Comparison of ENCODE assay signal across 8 cellular contexts in genomic region chr19:14005381-14006084, GRCh38. TPM values are rescaled to one million over a fixed set of nuclear protein-coding genes. Genes with fewer than 3 reads are reported as not detected.
DNase-seq lines count a peak whose midpoint lies in the region; ATAC-seq and TF ChIP-seq lines count a peak whose summit lies in the region.

No MANE protein-coding gene starts in this region.

- no peaks in the 10 kb centered on the region for H3K27me3 Mint-ChIP-seq in activated T-cell treated with anti-CD3 and anti-CD28 coated beads, Interleukin-2, amount 50 U/mL, for 72 hours (ENCODE audit: low read depth)
- H3K27me3 Mint-ChIP-seq in naive thymus-derived CD4-positive, alpha-beta T cell: no peaks in the 10 kb centered on the region

- peak overlapping the region; percentile 87 to 92 for H3K4me3 Mint-ChIP-seq in activated T-cell treated with anti-CD3 and anti-CD28 coated beads, Interleukin-2, amount 50 U/mL, for 72 hours
- peak overlapping the region; percentile 83 to 98 (median 96) for H3K4me3 Mint-ChIP-seq in naive thymus-derived CD4-positive, alpha-beta T cell

- DNase-seq in BE2C: peak; percentile 94
- DNase-seq in Panc1 (ENCODE audit: low read depth, low spot score): no peak
- peak; percentile 93 for DNase-seq in activated T-cell treated with anti-CD3 and anti-CD28 coated beads, Interleukin-2, amount 50 U/mL, for 72 hours
- peak; percentile 86 for DNase-seq in fibroblast of gingiva (ENCODE audit: low read depth)
- peak; percentile 84 to 95 (median 87) for DNase-seq in naive thymus-derived CD4-positive, alpha-beta T cell
- peak; percentile 83 to 87 for DNase-seq in stimulated activated CD8-positive, alpha-beta memory T cell treated with anti-CD3 and anti-CD28 coated beads, Interleukin-7, amount 100 ng/mL, for 4 hours (ENCODE audit: low read depth in 2 of 2)

- 10% methylated on average over 50 of the region's 50 CpGs for WGBS in HUES64

- H3K9ac ChIP-seq in HUES64 (ENCODE audit: low read depth, low read length): peak overlapping the region; percentile 80

- H3K27ac Mint-ChIP-seq in activated T-cell treated with anti-CD3 and anti-CD28 coated beads, Interleukin-2, amount 50 U/mL, for 72 hours: peak overlapping the region; percentile 83
- H3K27ac Mint-ChIP-seq in naive thymus-derived CD4-positive, alpha-beta T cell: peak overlapping the region; percentile 98 to 100 (median 100)

- H3K4me3 ChIP-seq in BE2C (ENCODE audit: low read depth, low read length) (peak overlapping the region; percentile 82), HUES64 (ENCODE audit: low read length) (peak overlapping the region; percentile 66), Panc1 (ENCODE audit: low read depth in 2 of 2, low read length in 2 of 2) (peak overlapping the region; percentile 66 to 69)
- peak overlapping the region; percentile 77 for H3K4me3 ChIP-seq in naive thymus-derived CD4-positive, alpha-beta T cell (ENCODE audit: low read length)

- no peaks in the 10 kb centered on the region for H3K36me3 ChIP-seq in BE2C
- H3K36me3 ChIP-seq in HUES64 (ENCODE audit: insufficient read depth, low read length): no peaks in the 10 kb centered on the region
- no peaks in the 10 kb centered on the region; the same call in 1 of the 2 replicates for H3K36me3 ChIP-seq in Panc1 (ENCODE audit: control insufficient read depth, insufficient read depth, low read length)
- no peaks in the 10 kb centered on the region for H3K36me3 ChIP-seq in naive thymus-derived CD4-positive, alpha-beta T cell (ENCODE audit: control insufficient read depth in 2 of 3, insufficient read depth in 3 of 3, low read length in 3 of 3)

- no peaks in the 10 kb centered on the region for H3K4me1 ChIP-seq in BE2C
- H3K4me1 ChIP-seq in HUES64 (ENCODE audit: insufficient read depth, low read length): no peaks in the 10 kb centered on the region
- peaks cover 12% of the 10 kb centered on the region for H3K4me1 ChIP-seq in Panc1 (ENCODE audit: control insufficient read depth, insufficient read depth, low read length)
- peaks cover 44 to 49% of the 10 kb centered on the region in 2 donors for H3K4me1 ChIP-seq in naive thymus-derived CD4-positive, alpha-beta T cell (ENCODE audit: control insufficient read depth in 2 of 2, insufficient read depth in 2 of 2, low read length in 2 of 2)

- H3K27me3 ChIP-seq in BE2C (no peaks in the 10 kb centered on the region), HUES64 (ENCODE audit: insufficient read depth, low read length) (no peaks in the 10 kb centered on the region), Panc1 (ENCODE audit: control insufficient read depth, insufficient read depth, low read length) (no peaks in the 10 kb centered on the region)
- H3K27me3 ChIP-seq in naive thymus-derived CD4-positive, alpha-beta T cell (ENCODE audit: control insufficient read depth in 2 of 2, insufficient read depth in 2 of 2, low read length in 2 of 2): no peaks in the 10 kb centered on the region

- POLR2A ChIA-PET in Panc1 (lab: Charles Lee): interaction anchor here (0.7 kb wide), 1 partner anchor 852 kb away, joined by 5 read pairs; no protein-coding TSS in a partner anchor
- POLR2A ChIA-PET in naive thymus-derived CD4-positive, alpha-beta T cell (lab: Charles Lee): interaction anchor here (0.6 to 11.6 kb wide), 24 partner anchors 8 to 433 kb away, joined by 3 to 162 read pairs (median 4); partner anchors contain the start of genes C19orf53, DCAF15, IL27RA and MRI1

- H3K9me3 Mint-ChIP-seq in activated T-cell treated with anti-CD3 and anti-CD28 coated beads, Interleukin-2, amount 50 U/mL, for 72 hours: no peaks in the 10 kb centered on the region
- H3K9me3 Mint-ChIP-seq in naive thymus-derived CD4-positive, alpha-beta T cell: peaks cover 0 to 7% (median 0%) of the 10 kb centered on the region in 11 donors

- TF ChIP-seq CTCF in BE2C (IDR thresholded peaks at IDR 0.05; ENCODE audit: low read depth, low read length) (no peak), Panc1 (IDR thresholded peaks at IDR 0.05) (no peak)

- H3K27ac ChIP-seq in HUES64 (ENCODE audit: low read depth, low read length) (peak overlapping the region; percentile 97), Panc1 (ENCODE audit: low read length) (peak overlapping the region; percentile 91)
- H3K27ac ChIP-seq in naive thymus-derived CD4-positive, alpha-beta T cell (ENCODE audit: low read depth, low read length): peak overlapping the region; percentile 99

- TSS peak; percentile 83 for BruUV-seq in Panc1 (replicated peaks; lab: Mats Ljungman, UMichigan)

- H3K36me3 Mint-ChIP-seq in activated T-cell treated with anti-CD3 and anti-CD28 coated beads, Interleukin-2, amount 50 U/mL, for 72 hours (ENCODE audit: insufficient read depth in 2 of 2): peaks cover under 1 to 2% of the 10 kb centered on the region in 2 donors
- peaks cover 0 to 4% (median 0%) of the 10 kb centered on the region in 5 donors for H3K36me3 Mint-ChIP-seq in naive thymus-derived CD4-positive, alpha-beta T cell

- peak; percentile 13 for ATAC-seq in GM19395 (IDR thresholded peaks at IDR 0.05; ENCODE audit: unreplicated experiment)
- ATAC-seq in Panc1: peak; percentile 75
- peak; percentile 52 to 58 for ATAC-seq in activated T-cell treated with anti-CD3 and anti-CD28 coated beads, Interleukin-2, amount 50 U/mL, for 72 hours (replicated peaks in 1 of 2)
- peak; percentile 74 for ATAC-seq in naive thymus-derived CD4-positive, alpha-beta T cell

- intact Hi-C loops in Panc1 (cut with micrococcal nuclease; ENCODE audit: unreplicated experiment): no loop called here
- intact Hi-C loops in naive thymus-derived CD4-positive, alpha-beta T cell (cut with micrococcal nuclease): loop anchor here (1.0 to 5.0 kb wide), 17 partner anchors 19 to 853 kb away; partner anchors contain the start of genes BRME1 (in 2 of the 2), CC2D1A (in 2 of the 2), DCAF15 (in 2 of the 2) and MISP3 (in 2 of the 2)

- H3K9me3 ChIP-seq in BE2C: no peaks in the 10 kb centered on the region
- H3K9me3 ChIP-seq in HUES64 (ENCODE audit: insufficient read depth, low read depth, low read length): no peaks in the 10 kb centered on the region
- no peaks in the 10 kb centered on the region for H3K9me3 ChIP-seq in Panc1 (ENCODE audit: control insufficient read depth, insufficient read depth, low read depth, low read length)
- no peaks in the 10 kb centered on the region for H3K9me3 ChIP-seq in naive thymus-derived CD4-positive, alpha-beta T cell (ENCODE audit: control insufficient read depth in 2 of 3, low read length in 3 of 3)

- CTCF ChIA-PET in Panc1 (lab: Charles Lee): no interaction called here
- CTCF ChIA-PET in naive thymus-derived CD4-positive, alpha-beta T cell (lab: Charles Lee): interaction anchor here (1.7 to 2.2 kb wide), 2 partner anchors 26 to 102 kb away, joined by 4 to 6 read pairs; partner anchors contain the start of gene IL27RA

- in situ Hi-C loops in Panc1 (cut with HindIII; ENCODE audit: low pct_unique_long_range_greater_than_20kb, low sequenced_read_pairs): no loop called here

- H3K4me1 Mint-ChIP-seq in activated T-cell treated with anti-CD3 and anti-CD28 coated beads, Interleukin-2, amount 50 U/mL, for 72 hours (ENCODE audit: low read depth): peaks cover 46% of the 10 kb centered on the region
- H3K4me1 Mint-ChIP-seq in naive thymus-derived CD4-positive, alpha-beta T cell: peaks cover 31 to 55% (median 44%) of the 10 kb centered on the region in 7 donors

RNA-seq across cellular contexts. Expression of gene RFX1, which starts 0.6 kb away (rescaled TPM):
- 19.7 TPM for polyA plus RNA-seq in BE2C (2012; ENCODE audit: insufficient read depth, insufficient read length, low read depth)
- polyA plus RNA-seq in HUES64 (2013, experiment 1 of 2): 9.2 TPM
- 10.0 TPM for polyA plus RNA-seq in HUES64 (2013, experiment 2 of 2)
- total RNA-seq in Panc1 (2021; ENCODE audit: unreplicated experiment): 15.2 TPM
- polyA plus RNA-seq in Panc1 (2012; ENCODE audit: insufficient read length): 31.2 TPM
- 10 to 100 TPM; 11.4 to 11.9 TPM for total RNA-seq in activated T-cell treated with anti-CD3 and anti-CD28 coated beads, Interleukin-2, amount 50 U/mL, for 72 hours
- 10 to 100 TPM; 15.7 to 23.5 (median 20.5) TPM for total RNA-seq in naive thymus-derived CD4-positive, alpha-beta T cell
- polyA plus RNA-seq in naive thymus-derived CD4-positive, alpha-beta T cell: 1 to 10 TPM; 1.0 TPM

RNA-seq across cellular contexts. Expression of gene RLN3, which starts 22.4 kb away (rescaled TPM):
- not detected for polyA plus RNA-seq in BE2C (2012; ENCODE audit: insufficient read depth, insufficient read length, low read depth)
- polyA plus RNA-seq in HUES64 (2013, experiment 1 of 2): not detected
- polyA plus RNA-seq in HUES64 (2013, experiment 2 of 2): not detected
- not detected for total RNA-seq in Panc1 (2021; ENCODE audit: unreplicated experiment)
- not detected for polyA plus RNA-seq in Panc1 (2012; ENCODE audit: insufficient read length)
- not detected for total RNA-seq in activated T-cell treated with anti-CD3 and anti-CD28 coated beads, Interleukin-2, amount 50 U/mL, for 72 hours
- not detected for total RNA-seq in naive thymus-derived CD4-positive, alpha-beta T cell
- not detected for polyA plus RNA-seq in naive thymus-derived CD4-positive, alpha-beta T cell

RNA-seq across cellular contexts. Expression of gene IL27RA, which starts 26.0 kb away (rescaled TPM):
- polyA plus RNA-seq in BE2C (2012; ENCODE audit: insufficient read depth, insufficient read length, low read depth): 2.5 TPM
- polyA plus RNA-seq in HUES64 (2013, experiment 1 of 2): 5.1 TPM
- polyA plus RNA-seq in HUES64 (2013, experiment 2 of 2): 7.7 TPM
- 10.2 TPM for total RNA-seq in Panc1 (2021; ENCODE audit: unreplicated experiment)
- polyA plus RNA-seq in Panc1 (2012; ENCODE audit: insufficient read length): 10.8 TPM
- 10 to 100 TPM; 67.0 to 75.2 TPM for total RNA-seq in activated T-cell treated with anti-CD3 and anti-CD28 coated beads, Interleukin-2, amount 50 U/mL, for 72 hours
- total RNA-seq in naive thymus-derived CD4-positive, alpha-beta T cell: 100 to 1,000 TPM in 1 of 5 experiments, 10 to 100 TPM in 4; 32.1 to 118 (median 83.2) TPM
- polyA plus RNA-seq in naive thymus-derived CD4-positive, alpha-beta T cell: 100 to 1,000 TPM in 1 of 2 donors, 10 to 100 TPM in 1; 76.4 to 120 TPM

RNA-seq across cellular contexts. Expression of gene DCAF15, which starts 53.2 kb away (rescaled TPM):
- polyA plus RNA-seq in BE2C (2012; ENCODE audit: insufficient read depth, insufficient read length, low read depth): 160 TPM
- polyA plus RNA-seq in HUES64 (2013, experiment 1 of 2): 46.5 TPM
- 48.3 TPM for polyA plus RNA-seq in HUES64 (2013, experiment 2 of 2)
- 38.8 TPM for total RNA-seq in Panc1 (2021; ENCODE audit: unreplicated experiment)
- polyA plus RNA-seq in Panc1 (2012; ENCODE audit: insufficient read length): 36.7 TPM
- total RNA-seq in activated T-cell treated with anti-CD3 and anti-CD28 coated beads, Interleukin-2, amount 50 U/mL, for 72 hours: 10 to 100 TPM; 62.9 to 79.8 TPM
- total RNA-seq in naive thymus-derived CD4-positive, alpha-beta T cell: 10 to 100 TPM; 68.5 to 92.0 (median 87.2) TPM
- 1 to 10 TPM; 3.7 to 8.8 TPM for polyA plus RNA-seq in naive thymus-derived CD4-positive, alpha-beta T cell

RNA-seq across cellular contexts. Expression of gene PALM3, which starts 56.3 kb away (rescaled TPM):
- polyA plus RNA-seq in BE2C (2012; ENCODE audit: insufficient read depth, insufficient read length, low read depth): 1.4 TPM
- 10.4 TPM for polyA plus RNA-seq in HUES64 (2013, experiment 1 of 2)
- polyA plus RNA-seq in HUES64 (2013, experiment 2 of 2): 16.7 TPM
- total RNA-seq in Panc1 (2021; ENCODE audit: unreplicated experiment): 0.54 TPM
- 1.3 TPM for polyA plus RNA-seq in Panc1 (2012; ENCODE audit: insufficient read length)
- under 1 TPM in 1 of 2 donors, not detected in 1; 0.10 TPM for total RNA-seq in activated T-cell treated with anti-CD3 and anti-CD28 coated beads, Interleukin-2, amount 50 U/mL, for 72 hours
- total RNA-seq in naive thymus-derived CD4-positive, alpha-beta T cell: under 1 TPM in 1 of 5 experiments, not detected in 4; 0.22 TPM
- not detected for polyA plus RNA-seq in naive thymus-derived CD4-positive, alpha-beta T cell

Comparison
In these comparisons a context has a peak if more than half of its experiments do, and no peak if none do; other contexts are left out.
1. ATAC-seq: peak in every context shown above with its lines; median percentile 75 in Panc1; 74 in naive thymus-derived CD4-positive, alpha-beta T cell; 55 in activated T-cell treated with anti-CD3 and anti-CD28 coated beads, Interleukin-2, amount 50 U/mL, for 72 hours; 13 in GM19395.